ENCODE assay signal across 15 cellular contexts in genomic region chr9:4982720-4983482, GRCh38. TPM values are rescaled to one million over a fixed set of nuclear protein-coding genes. Genes with fewer than 3 reads are reported as not detected.
DNase-seq lines count a peak whose midpoint lies in the region; ATAC-seq and TF ChIP-seq lines count a peak whose summit lies in the region.
"Had no signal": no experiment of that assay in that cellular context is flagged by ENCODE, and none has a peak within 500 bp of the region (broad histone marks: within the 10 kb centered on the region; RNA-seq: fewer than 3 reads in every experiment).

No MANE protein-coding gene starts in this region.

- 86 to 91% methylated on average over 2 of the region's 2 CpGs for WGBS in sigmoid colon, 2 donors

- H3K27ac ChIP-seq in sigmoid colon, result peak overlapping the region in 1 of 4 donors; percentile 96

- POLR2A ChIA-PET in activated CD8-positive, alpha-beta T cell treated with anti-CD3 and anti-CD28 coated beads for 36 hours (lab: Charles Lee), result interaction anchor here (0.7 to 2.2 kb wide), 5 partner anchors 12 to 642 kb away, joined by 3 to 19 read pairs (median 6); partner anchors contain the start of gene RCL1

- CTCF ChIA-PET in activated CD8-positive, alpha-beta T cell treated with anti-CD3 and anti-CD28 coated beads for 36 hours (lab: Charles Lee), result interaction anchor here (0.6 to 2.1 kb wide), 15 partner anchors 9 to 582 kb away, joined by 3 to 11 read pairs (median 3); no protein-coding TSS in a partner anchor

- peaks cover 55% of the 10 kb centered on the region for H3K4me1 Mint-ChIP-seq in activated CD8-positive, alpha-beta T cell treated with anti-CD3 and anti-CD28 coated beads for 36 hours (ENCODE audit: low read depth)
- H3K4me1 Mint-ChIP-seq in osteocyte (ENCODE audit: unreplicated experiment), result peaks cover 48% of the 10 kb centered on the region

- H3K27me3 Mint-ChIP-seq in activated CD8-positive, alpha-beta T cell treated with anti-CD3 and anti-CD28 coated beads for 36 hours, result no peaks in the 10 kb centered on the region
- H3K27me3 Mint-ChIP-seq in osteocyte (ENCODE audit: unreplicated experiment), result no peaks in the 10 kb centered on the region

- no peak for TF ChIP-seq EP300 in sigmoid colon (IDR thresholded peaks at IDR 0.05)

- H3K4me3 Mint-ChIP-seq in activated CD8-positive, alpha-beta T cell treated with anti-CD3 and anti-CD28 coated beads for 36 hours, result no peak overlapping the region
- H3K4me3 Mint-ChIP-seq in osteocyte (ENCODE audit: unreplicated experiment), result peak overlapping the region; percentile 88

- H3K4me3 ChIP-seq in sigmoid colon, result no peak overlapping the region

- no peaks in the 10 kb centered on the region for H3K9me3 Mint-ChIP-seq in activated CD8-positive, alpha-beta T cell treated with anti-CD3 and anti-CD28 coated beads for 36 hours
- H3K9me3 Mint-ChIP-seq in osteocyte (ENCODE audit: unreplicated experiment), result no peaks in the 10 kb centered on the region

- H3K4me1 ChIP-seq in sigmoid colon, result peaks cover 0 to 35% (median 20%) of the 10 kb centered on the region in 4 donors

- peak overlapping the region; percentile 91 for H3K27ac Mint-ChIP-seq in activated CD8-positive, alpha-beta T cell treated with anti-CD3 and anti-CD28 coated beads for 36 hours
- H3K27ac Mint-ChIP-seq in osteocyte (ENCODE audit: unreplicated experiment), result no peak overlapping the region

- no peaks in the 10 kb centered on the region for H3K36me3 ChIP-seq in sigmoid colon

- H3K9me3 ChIP-seq in sigmoid colon, result no peaks in the 10 kb centered on the region

- H3K27me3 ChIP-seq in sigmoid colon, result no peaks in the 10 kb centered on the region

- no peak for ATAC-seq in activated CD8-positive, alpha-beta T cell treated with anti-CD3 and anti-CD28 coated beads for 36 hours
- ATAC-seq in SK-N-SH treated with all-trans-retinoic acid at 6 μM for 48 hours (no peak), HG02759 (IDR thresholded peaks at IDR 0.05; ENCODE audit: unreplicated experiment) (no peak)

- intact Hi-C loops in activated CD8-positive, alpha-beta T cell treated with anti-CD3 and anti-CD28 coated beads for 36 hours (cut with micrococcal nuclease), result loop anchor here (2.0 to 5.0 kb wide), 2 partner anchors 14 to 306 kb away; partner anchors contain the start of gene CDC37L1
- intact Hi-C loops in sigmoid colon (cut with DNase I), result loop anchor here (10.0 kb wide), 4 partner anchors 308 to 1458 kb away; partner anchors contain the start of genes CDC37L1, RFX3 and UHRF2

- no peak for TF ChIP-seq CTCF in GM20000 (IDR thresholded peaks at IDR 0.05; ENCODE audit: extremely low read depth, missing control alignments)
- no peak for TF ChIP-seq CTCF in activated CD8-positive, alpha-beta T cell treated with anti-CD3 and anti-CD28 coated beads for 36 hours (IDR thresholded peaks at IDR 0.05)
- no peak for TF ChIP-seq CTCF in osteocyte (IDR thresholded peaks at IDR 0.05)
- no peak for TF ChIP-seq CTCF in sigmoid colon (IDR thresholded peaks at IDR 0.05)

- peaks cover 10% of the 10 kb centered on the region for H3K36me3 Mint-ChIP-seq in activated CD8-positive, alpha-beta T cell treated with anti-CD3 and anti-CD28 coated beads for 36 hours (ENCODE audit: low read depth)
- peaks cover 2% of the 10 kb centered on the region for H3K36me3 Mint-ChIP-seq in osteocyte (ENCODE audit: unreplicated experiment)

- TF ChIP-seq POLR2A in sigmoid colon (IDR thresholded peaks at IDR 0.05), result no peak

- DNase-seq in NOMO-1 treated with DMSO at 0.1 percent for 48 hours (lab: John Stamatoyannopoulos, UW; ENCODE audit: unreplicated experiment), result peak; percentile 45
- no peak for DNase-seq in NOMO-1 treated with dmso at 0.1 percent for 144 hours (lab: John Stamatoyannopoulos, UW; ENCODE audit: unreplicated experiment)
- DNase-seq in GM20000 (ENCODE audit: low spot score), result peak; percentile 32
- DNase-seq in activated CD8-positive, alpha-beta T cell treated with anti-CD3 and anti-CD28 coated beads for 36 hours, result peak; percentile 15
- no peak for DNase-seq in osteocyte (ENCODE audit: extremely low spot score, unreplicated experiment)
- DNase-seq in sigmoid colon, result no peak
- DNase-seq: 8988T, Calu3, dermis blood vessel endothelial cell, IMR-90, NCI-H187, NCI-H526 treated with DMSO at 0.1 percent for 48 hours, T1000 had no signal

TF ChIP-seq in SK-N-SH treated with all-trans-retinoic acid at 6 μM for 48 hours, 23 proteins besides CTCF, POLR2A, EP300 and RAD21:
- TF ChIP-seq ISL1 (CRISPR knock-in tag; IDR thresholded peaks at IDR 0.05) (no peak), ZNF8 (CRISPR knock-in tag; IDR thresholded peaks at IDR 0.05) (no peak), ZNF70 (CRISPR knock-in tag; IDR thresholded peaks at IDR 0.05) (no peak)

RNA-seq across cellular contexts. Expression of gene JAK2, which starts 2.2 kb away (rescaled TPM):
- 10 to 100 TPM; 28.4 to 29.0 TPM for total RNA-seq in activated CD8-positive, alpha-beta T cell treated with anti-CD3 and anti-CD28 coated beads for 36 hours
- 23.3 and 24.6 TPM in 2 replicates for total RNA-seq in osteocyte
- total RNA-seq in sigmoid colon, result 10 to 100 TPM; 28.5 to 36.8 (median 31.0) TPM
- polyA plus RNA-seq in sigmoid colon, result 1 to 10 TPM; 5.3 to 7.7 (median 6.0) TPM

Comparison
In these comparisons a context has a peak if more than half of its experiments do, and no peak if none do; other contexts are left out.
1. DNase-seq: peak in NOMO-1 treated with DMSO at 0.1 percent for 48 hours (single experiment), GM20000 (single experiment) and activated CD8-positive, alpha-beta T cell treated with anti-CD3 and anti-CD28 coated beads for 36 hours (single experiment); none in NOMO-1 treated with dmso at 0.1 percent for 144 hours (single experiment), osteocyte (single experiment) and sigmoid colon (single experiment).